2 cellular contexts compared by ENCODE assay signal in the genomic region with DNA sequence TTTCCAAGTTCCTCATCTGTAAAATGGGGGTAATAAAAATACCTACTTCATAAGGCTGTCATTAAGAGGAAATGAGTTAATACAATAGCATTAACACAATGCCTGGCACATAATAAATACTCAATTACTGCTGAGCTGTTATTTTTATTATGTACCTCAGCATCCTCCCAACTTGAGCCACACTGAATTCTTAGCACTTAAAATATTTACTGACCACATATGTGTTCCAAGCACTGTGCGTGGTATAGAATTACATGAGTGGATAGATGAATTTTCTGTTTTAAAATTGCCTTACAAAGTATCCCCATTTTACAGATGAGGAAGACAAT.
TF ChIP-seq lines count a peak whose summit lies in the region.

No MANE protein-coding gene starts in this region.

TF ChIP-seq in HepG2, 621 proteins besides CTCF, POLR2A, EP300 and RAD21:
- no peak for TF ChIP-seq ZNF20 (CRISPR knock-in tag; IDR thresholded peaks at IDR 0.05)
- no peak for TF ChIP-seq KMT2B (CRISPR knock-in tag; IDR thresholded peaks at IDR 0.05)
- TF ChIP-seq MAFF (IDR thresholded peaks at IDR 0.05; ENCODE audit: low read depth, low read length), result peak; percentile 63
- TF ChIP-seq MAFK (conservative IDR thresholded peaks at IDR 0.05 in 1 of 2, IDR thresholded peaks at IDR 0.05 in 1 of 2; ENCODE audit: low read length in 2 of 2), result peak; percentile 37 to 70; a peak in 3 of 4 replicates

TF ChIP-seq in K562, 482 proteins besides CTCF, POLR2A, EP300 and RAD21:
- TF ChIP-seq ZNF76 (CRISPR knock-in tag; IDR thresholded peaks at IDR 0.05; ENCODE audit: borderline replicate concordance) (no peak), XRCC5 (IDR thresholded peaks at IDR 0.05; ENCODE audit: low read depth, low read length) (no peak), RBM25 (IDR thresholded peaks at IDR 0.05; ENCODE audit: low read depth, low read length, severe bottlenecking) (peak; percentile 15)
- TF ChIP-seq, protein P1, sequence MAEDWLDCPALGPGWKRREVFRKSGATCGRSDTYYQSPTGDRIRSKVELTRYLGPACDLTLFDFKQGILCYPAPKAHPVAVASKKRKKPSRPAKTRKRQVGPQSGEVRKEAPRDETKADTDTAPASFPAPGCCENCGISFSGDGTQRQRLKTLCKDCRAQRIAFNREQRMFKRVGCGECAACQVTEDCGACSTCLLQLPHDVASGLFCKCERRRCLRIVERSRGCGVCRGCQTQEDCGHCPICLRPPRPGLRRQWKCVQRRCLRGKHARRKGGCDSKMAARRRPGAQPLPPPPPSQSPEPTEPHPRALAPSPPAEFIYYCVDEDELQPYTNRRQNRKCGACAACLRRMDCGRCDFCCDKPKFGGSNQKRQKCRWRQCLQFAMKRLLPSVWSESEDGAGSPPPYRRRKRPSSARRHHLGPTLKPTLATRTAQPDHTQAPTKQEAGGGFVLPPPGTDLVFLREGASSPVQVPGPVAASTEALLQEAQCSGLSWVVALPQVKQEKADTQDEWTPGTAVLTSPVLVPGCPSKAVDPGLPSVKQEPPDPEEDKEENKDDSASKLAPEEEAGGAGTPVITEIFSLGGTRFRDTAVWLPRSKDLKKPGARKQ (CRISPR knock-in tag; IDR thresholded peaks at IDR 0.05), result no peak
